In the genomic region with DNA sequence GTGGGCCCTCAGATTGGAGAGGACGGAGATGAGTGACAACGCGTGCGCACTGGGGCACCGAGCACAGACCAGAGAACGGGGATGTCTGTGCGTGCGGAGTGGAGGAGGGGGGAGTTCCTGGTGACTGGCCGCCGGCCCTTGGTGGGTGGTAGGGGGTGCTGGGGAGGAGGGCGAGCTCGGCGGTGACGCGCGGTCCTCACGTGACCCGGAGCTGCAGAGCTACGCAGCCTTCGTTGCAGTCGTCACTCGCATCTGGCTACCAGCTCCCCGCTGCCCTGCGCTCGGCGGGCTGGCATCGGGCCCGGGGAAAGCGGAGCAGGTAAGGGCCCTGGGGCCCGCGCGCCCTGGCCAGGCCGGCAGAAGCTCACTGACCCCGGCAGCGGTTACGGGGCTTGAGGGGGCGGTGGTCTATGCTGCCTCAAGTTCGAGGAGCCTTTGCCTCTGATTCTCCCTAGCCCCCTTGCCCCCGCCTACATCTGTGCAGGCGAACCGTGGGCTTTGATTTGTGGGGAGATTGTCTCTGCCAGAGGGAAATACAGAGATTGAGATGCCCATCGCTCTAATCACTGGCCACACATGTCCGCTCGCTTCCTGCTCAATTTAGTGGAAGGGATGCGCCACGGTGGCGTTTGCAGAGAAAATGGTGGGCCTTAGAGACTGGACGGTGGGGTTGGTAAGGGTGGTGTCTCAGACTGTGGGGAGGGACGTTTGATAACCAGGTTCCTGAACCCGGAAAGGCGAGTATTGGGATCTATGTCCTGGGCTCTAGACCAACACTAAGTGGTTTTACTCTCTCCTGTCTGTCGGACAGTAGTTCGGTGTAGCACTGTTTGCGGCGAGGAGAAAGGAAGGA, we compare ENCODE assay signal across 9 cellular contexts. TPM values are rescaled to one million over a fixed set of nuclear protein-coding genes. Genes with fewer than 3 reads are reported as not detected.
A peak's percentile ranks its signal among the peaks of the same experiment; 100 is the strongest.
DNase-seq lines count a peak whose midpoint lies in the region; ATAC-seq and TF ChIP-seq lines count a peak whose summit lies in the region.
"Had no signal": no experiment of that assay in that cellular context is flagged by ENCODE, and none has a peak within 500 bp of the region (broad histone marks: within the 10 kb centered on the region; RNA-seq: fewer than 3 reads in every experiment).

Gene ARMCX4, plus strand, starts transcription at position 245 of the 853 bp plus-strand sequence. CDS start 3,134 bp downstream, outside the sequence.

- H3K27me3 ChIP-seq in endodermal cell (ENCODE audit: control insufficient read depth, insufficient read depth, low read length, poor library complexity, severe bottlenecking) (no peaks in the 10 kb centered on the region), mononuclear cell (ENCODE audit: insufficient read depth, low read length) (no peaks in the 10 kb centered on the region)

- no peaks in the 10 kb centered on the region for H3K4me1 Mint-ChIP-seq in endodermal cell

- H3K9me3 ChIP-seq in ES-I3 (ENCODE audit: control insufficient read depth, insufficient read depth, low read length) (no peaks in the 10 kb centered on the region), endodermal cell (ENCODE audit: control insufficient read depth, low read length) (no peaks in the 10 kb centered on the region), mononuclear cell (ENCODE audit: low read depth, low read length) (no peaks in the 10 kb centered on the region)

- H3K36me3 Mint-ChIP-seq in endodermal cell (ENCODE audit: low read depth) = peaks cover 29% of the 10 kb centered on the region

- peak within 1 kb of the TSS; percentile 84 for H3K4me3 ChIP-seq in endodermal cell (ENCODE audit: low read length)
- peak within 1 kb of the TSS; percentile 30 for H3K4me3 ChIP-seq in mononuclear cell (ENCODE audit: low read length)
- H3K4me3 ChIP-seq: K562 had no signal

- no peak within 1 kb of the TSS for H3K27ac ChIP-seq in endodermal cell (ENCODE audit: low read depth, low read length)

- peak within 1 kb of the TSS; percentile 83 for H3K27ac Mint-ChIP-seq in endodermal cell

- H3K4me3 Mint-ChIP-seq in endodermal cell = peak within 1 kb of the TSS; percentile 69

- peak; percentile 80 to 86 for DNase-seq in NCI-H2081 (lab: John Stamatoyannopoulos, UW)
- peak; percentile 66 for DNase-seq in activated CD8-positive, alpha-beta memory T cell treated with anti-CD3 and anti-CD28 coated beads for 24 hours
- peak; percentile 88 for DNase-seq in endodermal cell
- peak; percentile 4 to 14 for DNase-seq in stimulated activated CD8-positive, alpha-beta memory T cell treated with anti-CD3 and anti-CD28 coated beads, Interleukin-2, amount 100 ng/mL, for 48 hours (ENCODE audit: low read depth in 2 of 2)
- no peak for DNase-seq in SKM-1 treated with dmso at 0.1 percent for 144 hours (lab: John Stamatoyannopoulos, UW; ENCODE audit: unreplicated experiment)

- WGBS in endodermal cell (ENCODE audit: insufficient coverage in 1 of 2, insufficient read length in 1 of 2), 2 experiments = 16 to 81% methylated on average over 4 to 50 of the region's 55 CpGs

- TF ChIP-seq CTCF in endodermal cell (conservative IDR thresholded peaks at IDR 0.05) = no peak

- H3K36me3 ChIP-seq in ES-I3 (ENCODE audit: insufficient read depth, low read length) (no peaks in the 10 kb centered on the region), endodermal cell (ENCODE audit: control insufficient read depth, insufficient read depth, low read length) (no peaks in the 10 kb centered on the region)

- no peaks in the 10 kb centered on the region for H3K27me3 Mint-ChIP-seq in endodermal cell (ENCODE audit: insufficient read depth)

- H3K4me1 ChIP-seq in ES-I3 (ENCODE audit: insufficient read depth, low read length) = peaks cover 6% of the 10 kb centered on the region
- no peaks in the 10 kb centered on the region for H3K4me1 ChIP-seq in endodermal cell (ENCODE audit: control insufficient read depth, insufficient read depth, low read length)
- H3K4me1 ChIP-seq in mononuclear cell (ENCODE audit: insufficient read depth, low read length) = no peaks in the 10 kb centered on the region

- H3K9ac ChIP-seq in ES-I3 (ENCODE audit: low read depth, low read length) = peak within 1 kb of the TSS; percentile 65
- H3K9ac ChIP-seq in endodermal cell (ENCODE audit: extremely low read depth, low read length, poor library complexity, severe bottlenecking) = peak within 1 kb of the TSS; percentile 52

- H3K9me3 Mint-ChIP-seq in endodermal cell = peaks cover 54% of the 10 kb centered on the region

- ATAC-seq in GM21717 (IDR thresholded peaks at IDR 0.05; ENCODE audit: unreplicated experiment) = no peak
- ATAC-seq: K562 had no signal

RNA-seq across cellular contexts. Expression of gene ARMCX4, which starts in this region (rescaled TPM):
- total RNA-seq in endodermal cell (10 to 100 TPM; 15.5 to 20.4 TPM), mononuclear cell (5.4 TPM)
- 12.7 TPM for polyA plus RNA-seq in endodermal cell (2013, experiment 1 of 2)
- 11.2 TPM for polyA plus RNA-seq in endodermal cell (2013, experiment 2 of 2)
- polyA plus RNA-seq: K562 had no signal
